ENCODE assay signal across 1 cellular context in genomic region chr2:189407161-189407943, GRCh38.
TF ChIP-seq lines count a peak whose summit lies in the region.

No MANE protein-coding gene starts in this region.

TF ChIP-seq in GM12878, 131 proteins besides CTCF, POLR2A, EP300 and RAD21 (continued from another document):
- no peak for TF ChIP-seq SKIL (IDR thresholded peaks at IDR 0.05; ENCODE audit: low read depth, poor library complexity, severe bottlenecking)
TF ChIP-seq in GM12878: peak in this region for 0.
